In the genomic region with DNA sequence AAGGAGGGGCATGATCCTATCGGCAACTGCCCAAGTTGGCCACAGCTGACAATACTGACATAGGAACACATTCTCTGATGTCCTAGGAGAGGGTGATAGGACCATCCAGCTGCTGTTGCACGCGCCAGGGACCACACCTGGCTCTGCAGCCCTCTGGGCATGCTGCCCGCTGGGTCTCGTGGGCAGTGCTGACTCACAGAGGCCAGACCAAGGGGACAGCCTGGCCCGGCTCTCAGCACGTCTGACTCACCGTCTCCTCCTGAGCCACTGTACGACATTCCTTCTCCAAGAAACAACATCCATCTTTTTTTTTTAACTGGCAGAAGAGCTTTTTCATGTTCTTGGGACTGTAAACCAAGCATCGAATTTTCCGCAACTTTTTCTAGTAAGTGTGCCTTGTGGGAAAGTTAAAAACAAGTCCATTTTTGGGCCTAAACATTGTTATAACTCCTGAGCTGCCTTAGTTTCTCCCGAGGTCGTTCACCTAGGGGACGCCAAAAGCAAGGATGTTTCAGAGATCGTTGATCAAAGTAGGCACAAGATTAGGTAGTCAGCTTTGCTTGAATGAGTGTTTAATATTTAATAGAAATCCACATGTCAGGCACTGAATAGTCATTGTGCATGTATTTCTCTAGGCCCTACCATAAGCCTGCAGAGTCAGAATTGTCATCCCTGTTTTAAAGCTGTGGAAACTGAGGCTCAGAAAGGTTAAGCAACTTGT, we compare ENCODE assay signal across 9 cellular contexts.
DNase-seq lines count a peak whose midpoint lies in the region; ATAC-seq and TF ChIP-seq lines count a peak whose summit lies in the region.
"Had no signal": no experiment of that assay in that cellular context is flagged by ENCODE, and none has a peak within 500 bp of the region (broad histone marks: within the 10 kb centered on the region; RNA-seq: fewer than 3 reads in every experiment).

No MANE protein-coding gene starts in this region.

- H3K36me3 ChIP-seq in psoas muscle (ENCODE audit: insufficient read depth in 1 of 2, low read depth in 1 of 2) (no peaks in the 10 kb centered on the region), OCI-LY7 (ENCODE audit: insufficient read depth, low read length) (no peaks in the 10 kb centered on the region)

- H3K27me3 ChIP-seq in psoas muscle (ENCODE audit: insufficient read depth in 3 of 3, low read length in 2 of 3): no peaks in the 10 kb centered on the region

- peaks cover 17% of the 10 kb centered on the region for H3K4me1 ChIP-seq in psoas muscle
- H3K4me1 ChIP-seq in OCI-LY7 (ENCODE audit: insufficient read depth, low read length, poor library complexity, severe bottlenecking): no peaks in the 10 kb centered on the region

- POLR2A ChIA-PET in RWPE1 (lab: Yijun Ruan, JAX; ENCODE audit: low non-redundant PET) (no interaction called here), OCI-LY7 (lab: Charles Lee) (interaction anchor here (0.9 kb wide), 1 partner anchor 25 kb away, joined by 3 read pairs; no protein-coding TSS in a partner anchor)

- ATAC-seq in psoas muscle (peak; percentile 98 to 99 (median 98)), HG03520 (IDR thresholded peaks at IDR 0.05; ENCODE audit: unreplicated experiment) (no peak)
- ATAC-seq: activated T-helper 17 cell treated with anti-CD3 and anti-CD28 coated beads, Interleukin-2, amount 50 U/mL, for 72 hours had no signal

- H3K9me3 ChIP-seq in psoas muscle (no peaks in the 10 kb centered on the region), OCI-LY7 (ENCODE audit: low read length) (no peaks in the 10 kb centered on the region)

- H3K9me2 ChIP-seq in OCI-LY7 (ENCODE audit: insufficient read depth, low read length): no peaks in the 10 kb centered on the region

- intact Hi-C loops in psoas muscle (cut with DNase I): no loop called here
- intact Hi-C loops in OCI-LY7 (cut with micrococcal nuclease; ENCODE audit: unreplicated experiment): no loop called here

- TF ChIP-seq CTCF in RWPE1 (conservative IDR thresholded peaks at IDR 0.05; ENCODE audit: low read depth) (no peak), psoas muscle (IDR thresholded peaks at IDR 0.05) (no peak), OCI-LY7 (conservative IDR thresholded peaks at IDR 0.05; ENCODE audit: low read length) (no peak)

- H3K4me2 ChIP-seq in OCI-LY7 (ENCODE audit: low read length): no peak overlapping the region

- DNase-seq in D341Med (ENCODE audit: low spot score) (peak; percentile 33), RWPE1 (ENCODE audit: low spot score) (peak; percentile 93), fibroblast of the conjunctiva (ENCODE audit: low read depth) (peak; percentile 94), psoas muscle (peak; percentile 92 to 97), Ammon's horn (ENCODE audit: low spot score) (no peak), OCI-LY7 (ENCODE audit: low spot score) (no peak), GDM1 (lab: John Stamatoyannopoulos, UW) (no peak)

- H2AFZ ChIP-seq in OCI-LY7 (ENCODE audit: low read length): no peak overlapping the region

- no peaks in the 10 kb centered on the region for H3K79me2 ChIP-seq in OCI-LY7 (ENCODE audit: insufficient read depth, low read depth, low read length)

- no peaks in the 10 kb centered on the region for H4K20me1 ChIP-seq in OCI-LY7 (ENCODE audit: insufficient read depth, low read length)

- CTCF ChIA-PET in RWPE1 (lab: Yijun Ruan, JAX): no interaction called here
- CTCF ChIA-PET in OCI-LY7 (lab: Charles Lee; ENCODE audit: unreplicated experiment): no interaction called here

- WGBS in psoas muscle, 3 donors: 34 to 44% (median 40%) methylated on average over 14 to 15 of the region's 15 CpGs

- BruUV-seq in OCI-LY7 (replicated peaks; lab: Mats Ljungman, UMichigan): no TSS peak

- H3K4me3 ChIP-seq in psoas muscle (no peak overlapping the region), OCI-LY7 (ENCODE audit: low read depth, low read length, poor library complexity, severe bottlenecking) (no peak overlapping the region)

- H3K27ac ChIP-seq in RWPE1 (peak overlapping the region; percentile 81), psoas muscle (peak overlapping the region; percentile 70), OCI-LY7 (ENCODE audit: low read depth, low read length, poor library complexity, severe bottlenecking) (no peak overlapping the region)

Comparison
In these comparisons a context has a peak if more than half of its experiments do, and no peak if none do; other contexts are left out.
1. DNase-seq: peak in D341Med (single experiment), RWPE1 (single experiment), fibroblast of the conjunctiva (single experiment) and psoas muscle (2 of 2); none in Ammon's horn (single experiment), OCI-LY7 (single experiment) and GDM1 (single experiment).